In the genomic region with DNA sequence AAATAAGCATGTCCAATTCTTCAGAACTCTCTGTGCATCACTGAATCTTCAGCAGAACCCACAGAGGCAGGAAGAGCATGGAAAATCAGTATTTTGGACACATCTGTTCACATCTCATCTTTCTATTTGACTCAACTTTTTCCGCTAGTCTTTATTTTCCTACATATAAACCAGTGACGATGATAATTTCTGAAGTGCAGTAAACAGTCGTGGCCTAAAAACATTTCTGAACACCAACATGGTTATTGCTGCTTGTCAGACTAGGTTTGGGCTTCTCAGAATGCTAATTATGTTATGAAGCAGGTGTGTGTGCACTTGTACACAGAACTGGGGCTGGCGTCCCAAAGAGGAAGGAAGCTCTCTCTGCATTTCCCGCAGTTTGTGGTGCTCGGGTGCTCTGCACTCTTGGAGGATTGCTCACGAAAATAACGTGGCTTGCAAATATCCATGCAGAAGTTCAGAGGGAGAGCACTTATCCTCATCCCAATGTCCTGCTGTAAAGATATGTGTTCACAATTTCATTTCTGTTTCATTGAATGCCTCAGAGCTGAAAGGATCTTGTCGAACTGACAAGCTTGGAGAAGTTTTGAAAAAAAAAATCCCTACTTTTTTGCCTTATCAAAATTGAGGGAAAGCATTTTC, we compare ENCODE assay signal across 1 cellular context.
TF ChIP-seq lines count a peak whose summit lies in the region.

No MANE protein-coding gene starts in this region.

TF ChIP-seq in GM23338, 12 proteins besides CTCF, POLR2A, EP300 and RAD21 (continued from another document):
- TF ChIP-seq, protein P1, sequence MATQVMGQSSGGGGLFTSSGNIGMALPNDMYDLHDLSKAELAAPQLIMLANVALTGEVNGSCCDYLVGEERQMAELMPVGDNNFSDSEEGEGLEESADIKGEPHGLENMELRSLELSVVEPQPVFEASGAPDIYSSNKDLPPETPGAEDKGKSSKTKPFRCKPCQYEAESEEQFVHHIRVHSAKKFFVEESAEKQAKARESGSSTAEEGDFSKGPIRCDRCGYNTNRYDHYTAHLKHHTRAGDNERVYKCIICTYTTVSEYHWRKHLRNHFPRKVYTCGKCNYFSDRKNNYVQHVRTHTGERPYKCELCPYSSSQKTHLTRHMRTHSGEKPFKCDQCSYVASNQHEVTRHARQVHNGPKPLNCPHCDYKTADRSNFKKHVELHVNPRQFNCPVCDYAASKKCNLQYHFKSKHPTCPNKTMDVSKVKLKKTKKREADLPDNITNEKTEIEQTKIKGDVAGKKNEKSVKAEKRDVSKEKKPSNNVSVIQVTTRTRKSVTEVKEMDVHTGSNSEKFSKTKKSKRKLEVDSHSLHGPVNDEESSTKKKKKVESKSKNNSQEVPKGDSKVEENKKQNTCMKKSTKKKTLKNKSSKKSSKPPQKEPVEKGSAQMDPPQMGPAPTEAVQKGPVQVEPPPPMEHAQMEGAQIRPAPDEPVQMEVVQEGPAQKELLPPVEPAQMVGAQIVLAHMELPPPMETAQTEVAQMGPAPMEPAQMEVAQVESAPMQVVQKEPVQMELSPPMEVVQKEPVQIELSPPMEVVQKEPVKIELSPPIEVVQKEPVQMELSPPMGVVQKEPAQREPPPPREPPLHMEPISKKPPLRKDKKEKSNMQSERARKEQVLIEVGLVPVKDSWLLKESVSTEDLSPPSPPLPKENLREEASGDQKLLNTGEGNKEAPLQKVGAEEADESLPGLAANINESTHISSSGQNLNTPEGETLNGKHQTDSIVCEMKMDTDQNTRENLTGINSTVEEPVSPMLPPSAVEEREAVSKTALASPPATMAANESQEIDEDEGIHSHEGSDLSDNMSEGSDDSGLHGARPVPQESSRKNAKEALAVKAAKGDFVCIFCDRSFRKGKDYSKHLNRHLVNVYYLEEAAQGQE (IDR thresholded peaks at IDR 0.05; ENCODE audit: unreplicated experiment) = no peak
- no peak for TF ChIP-seq STAT1 (IDR thresholded peaks at IDR 0.05; ENCODE audit: unreplicated experiment)
- TF ChIP-seq EZH2 (IDR thresholded peaks at IDR 0.05; ENCODE audit: low read depth, unreplicated experiment) = no peak
- TF ChIP-seq, protein P2, sequence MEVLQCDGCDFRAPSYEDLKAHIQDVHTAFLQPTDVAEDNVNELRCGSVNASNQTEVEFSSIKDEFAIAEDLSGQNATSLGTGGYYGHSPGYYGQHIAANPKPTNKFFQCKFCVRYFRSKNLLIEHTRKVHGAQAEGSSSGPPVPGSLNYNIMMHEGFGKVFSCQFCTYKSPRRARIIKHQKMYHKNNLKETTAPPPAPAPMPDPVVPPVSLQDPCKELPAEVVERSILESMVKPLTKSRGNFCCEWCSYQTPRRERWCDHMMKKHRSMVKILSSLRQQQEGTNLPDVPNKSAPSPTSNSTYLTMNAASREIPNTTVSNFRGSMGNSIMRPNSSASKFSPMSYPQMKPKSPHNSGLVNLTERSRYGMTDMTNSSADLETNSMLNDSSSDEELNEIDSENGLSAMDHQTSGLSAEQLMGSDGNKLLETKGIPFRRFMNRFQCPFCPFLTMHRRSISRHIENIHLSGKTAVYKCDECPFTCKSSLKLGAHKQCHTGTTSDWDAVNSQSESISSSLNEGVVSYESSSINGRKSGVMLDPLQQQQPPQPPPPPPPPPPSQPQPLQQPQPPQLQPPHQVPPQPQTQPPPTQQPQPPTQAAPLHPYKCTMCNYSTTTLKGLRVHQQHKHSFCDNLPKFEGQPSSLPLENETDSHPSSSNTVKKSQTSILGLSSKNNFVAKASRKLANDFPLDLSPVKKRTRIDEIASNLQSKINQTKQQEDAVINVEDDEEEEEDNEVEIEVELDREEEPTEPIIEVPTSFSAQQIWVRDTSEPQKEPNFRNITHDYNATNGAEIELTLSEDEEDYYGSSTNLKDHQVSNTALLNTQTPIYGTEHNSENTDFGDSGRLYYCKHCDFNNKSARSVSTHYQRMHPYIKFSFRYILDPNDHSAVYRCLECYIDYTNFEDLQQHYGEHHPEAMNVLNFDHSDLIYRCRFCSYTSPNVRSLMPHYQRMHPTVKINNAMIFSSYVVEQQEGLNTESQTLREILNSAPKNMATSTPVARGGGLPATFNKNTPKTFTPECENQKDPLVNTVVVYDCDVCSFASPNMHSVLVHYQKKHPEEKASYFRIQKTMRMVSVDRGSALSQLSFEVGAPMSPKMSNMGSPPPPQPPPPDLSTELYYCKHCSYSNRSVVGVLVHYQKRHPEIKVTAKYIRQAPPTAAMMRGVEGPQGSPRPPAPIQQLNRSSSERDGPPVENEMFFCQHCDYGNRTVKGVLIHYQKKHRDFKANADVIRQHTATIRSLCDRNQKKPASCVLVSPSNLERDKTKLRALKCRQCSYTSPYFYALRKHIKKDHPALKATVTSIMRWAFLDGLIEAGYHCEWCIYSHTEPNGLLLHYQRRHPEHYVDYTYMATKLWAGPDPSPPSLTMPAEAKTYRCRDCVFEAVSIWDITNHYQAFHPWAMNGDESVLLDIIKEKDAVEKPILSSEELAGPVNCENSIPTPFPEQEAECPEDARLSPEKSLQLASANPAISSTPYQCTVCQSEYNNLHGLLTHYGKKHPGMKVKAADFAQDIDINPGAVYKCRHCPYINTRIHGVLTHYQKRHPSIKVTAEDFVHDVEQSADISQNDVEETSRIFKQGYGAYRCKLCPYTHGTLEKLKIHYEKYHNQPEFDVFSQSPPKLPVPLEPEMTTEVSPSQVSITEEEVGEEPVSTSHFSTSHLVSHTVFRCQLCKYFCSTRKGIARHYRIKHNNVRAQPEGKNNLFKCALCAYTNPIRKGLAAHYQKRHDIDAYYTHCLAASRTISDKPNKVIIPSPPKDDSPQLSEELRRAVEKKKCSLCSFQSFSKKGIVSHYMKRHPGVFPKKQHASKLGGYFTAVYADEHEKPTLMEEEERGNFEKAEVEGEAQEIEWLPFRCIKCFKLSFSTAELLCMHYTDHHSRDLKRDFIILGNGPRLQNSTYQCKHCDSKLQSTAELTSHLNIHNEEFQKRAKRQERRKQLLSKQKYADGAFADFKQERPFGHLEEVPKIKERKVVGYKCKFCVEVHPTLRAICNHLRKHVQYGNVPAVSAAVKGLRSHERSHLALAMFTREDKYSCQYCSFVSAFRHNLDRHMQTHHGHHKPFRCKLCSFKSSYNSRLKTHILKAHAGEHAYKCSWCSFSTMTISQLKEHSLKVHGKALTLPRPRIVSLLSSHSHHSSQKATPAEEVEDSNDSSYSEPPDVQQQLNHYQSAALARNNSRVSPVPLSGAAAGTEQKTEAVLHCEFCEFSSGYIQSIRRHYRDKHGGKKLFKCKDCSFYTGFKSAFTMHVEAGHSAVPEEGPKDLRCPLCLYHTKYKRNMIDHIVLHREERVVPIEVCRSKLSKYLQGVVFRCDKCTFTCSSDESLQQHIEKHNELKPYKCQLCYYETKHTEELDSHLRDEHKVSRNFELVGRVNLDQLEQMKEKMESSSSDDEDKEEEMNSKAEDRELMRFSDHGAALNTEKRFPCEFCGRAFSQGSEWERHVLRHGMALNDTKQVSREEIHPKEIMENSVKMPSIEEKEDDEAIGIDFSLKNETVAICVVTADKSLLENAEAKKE (CRISPR knock-in tag; IDR thresholded peaks at IDR 0.05) = no peak
- TF ChIP-seq POLR2AphosphoS5 (IDR thresholded peaks at IDR 0.05; ENCODE audit: low read depth) = no peak
TF ChIP-seq in GM23338: peak in this region for 0.
